17 cellular contexts compared by ENCODE assay signal in genomic region chr19:823565-824121, GRCh38. TPM values are rescaled to one million over a fixed set of nuclear protein-coding genes. Genes with fewer than 3 reads are reported as not detected.
DNase-seq lines count a peak whose midpoint lies in the region; ATAC-seq, FAIRE-seq and TF ChIP-seq lines count a peak whose summit lies in the region.
"Had no signal": no experiment of that assay in that cellular context is flagged by ENCODE, and none has a peak within 500 bp of the region (broad histone marks: within the 10 kb centered on the region; RNA-seq: fewer than 3 reads in every experiment).

No MANE protein-coding gene starts in this region.

- POLR2A ChIA-PET in HCT116 (lab: Charles Lee) = interaction anchor here (0.6 kb wide), 1 partner anchor 10 kb away, joined by 3 read pairs; no protein-coding TSS in a partner anchor

- RAD21 ChIA-PET in HCT116 (lab: Charles Lee; ENCODE audit: low non-redundant PET in 1 of 2, low total read pairs in 2 of 2, uncharacterized antibody in 2 of 2, unreplicated experiment in 2 of 2) = no interaction called here

- H3K4me1 ChIP-seq in HCT116 (ENCODE audit: control insufficient read depth in 1 of 2, insufficient read depth in 2 of 2, low read length in 2 of 2) (peaks cover 7 to 9% of the 10 kb centered on the region in 2 experiments; a peak in 3 of 4 replicates), left lung (peaks cover 3 to 69% of the 10 kb centered on the region in 2 donors), GM23248 (ENCODE audit: insufficient read depth) (no peaks in the 10 kb centered on the region)

- peak overlapping the region; percentile 13; the same call in 1 of the 2 replicates for H3K27ac ChIP-seq in HCT116 (ENCODE audit: low read depth, low read length)
- no peak overlapping the region for H3K27ac ChIP-seq in left lung
- H3K27ac ChIP-seq in GM23248 = no peak overlapping the region
- H3K27ac ChIP-seq: heart left ventricle, ovary had no signal

- CTCF ChIA-PET in HCT116 (lab: Charles Lee) = no interaction called here

- no peak for TF ChIP-seq RAD21 in HCT116 (IDR thresholded peaks at IDR 0.05; ENCODE audit: low read depth)

- no peaks in the 10 kb centered on the region for H3K27me3 ChIP-seq in HCT116 (ENCODE audit: insufficient read depth, low read length)
- H3K27me3 ChIP-seq in left lung = peaks cover 18 to 45% of the 10 kb centered on the region in 2 donors
- H3K27me3 ChIP-seq in GM23248 (replicated peaks; ENCODE audit: insufficient read depth) = peaks cover 4% of the 10 kb centered on the region; the same call in 1 of the 2 replicates
- H3K27me3 ChIP-seq: ovary had no signal

- H4K20me1 ChIP-seq in HCT116 (ENCODE audit: insufficient read depth) (no peaks in the 10 kb centered on the region), GM23248 (ENCODE audit: insufficient read depth) (no peaks in the 10 kb centered on the region)

- in situ Hi-C loops in GM23248 (cut with MboI) = no loop called here

- H3F3A ChIP-seq in GM23248 (ENCODE audit: insufficient read depth) = no peaks in the 10 kb centered on the region

- TF ChIP-seq CTCF in HCT116 (IDR thresholded peaks at IDR 0.05 in 2 of 3, conservative IDR thresholded peaks at IDR 0.05 in 1 of 3; ENCODE audit: borderline replicate concordance in 1 of 3, insufficient read depth in 1 of 3, low read depth in 2 of 3, low read length in 2 of 3) = no peak
- TF ChIP-seq CTCF in left lung (IDR thresholded peaks at IDR 0.05) = no peak

- ATAC-seq in HCT116 (peak; percentile 35; the same call in 1 of the 2 replicates), left lung (peak; percentile 39)
- ATAC-seq: heart left ventricle, left ventricle myocardium superior had no signal

- no peaks in the 10 kb centered on the region for H3K9me2 ChIP-seq in HCT116 (ENCODE audit: insufficient read depth)
- no peaks in the 10 kb centered on the region for H3K9me2 ChIP-seq in GM23248 (ENCODE audit: insufficient read depth)

- WGBS in GM23248 (ENCODE audit: low coverage in 1 of 2, low lambda C conversion rate in 2 of 2, missing lambda C conversion rate in 2 of 2), 2 experiments = 71 to 74% methylated on average over 12 of the region's 12 CpGs

- H3K4me3 ChIP-seq in HCT116 (replicated peaks in 1 of 2; ENCODE audit: low read depth in 1 of 2, low read length in 2 of 2) (no peak overlapping the region), left lung (no peak overlapping the region), GM23248 (no peak overlapping the region)
- H3K4me3 ChIP-seq: heart left ventricle, ovary had no signal

- DNase-seq in 8988T (peak; percentile 51), HCT116 (ENCODE audit: low read depth, low spot score) (no peak), RCC 7860 (ENCODE audit: low spot score) (peak; percentile 24), left lung (no peak), NCI-H2227 (lab: John Stamatoyannopoulos, UW; ENCODE audit: unreplicated experiment) (no peak), GM23248 (no peak), ureter (ENCODE audit: low spot score) (no peak)
- DNase-seq in activated effector memory CD4-positive, alpha-beta T cell treated with anti-CD3 and anti-CD28 coated beads, Interleukin-2, amount 50 U/mL, for 16 hours = no peak
- DNase-seq: activated naive CD8-positive, alpha-beta T cell treated with anti-CD3 and anti-CD28 coated beads for 36 hours; heart left ventricle; left ventricle myocardium superior; NCI-H1092; NCI-H510A; ovary; stimulated activated CD4-positive, alpha-beta T cell treated with anti-CD3 and anti-CD28 coated beads, Interleukin-15, amount 100 ng/mL, for 24 hours; trophoblast cell had no signal

- H3K79me2 ChIP-seq in HCT116 (ENCODE audit: insufficient read depth, low read length) (no peaks in the 10 kb centered on the region), GM23248 (ENCODE audit: insufficient read depth) (no peaks in the 10 kb centered on the region)

- H3K9me3 ChIP-seq in HCT116 (ENCODE audit: control insufficient read depth in 1 of 2, insufficient read depth in 1 of 2, low read depth in 1 of 2, low read length in 2 of 2) = no peaks in the 10 kb centered on the region
- no peaks in the 10 kb centered on the region for H3K9me3 ChIP-seq in left lung
- H3K9me3 ChIP-seq in GM23248 (ENCODE audit: low read depth) = no peaks in the 10 kb centered on the region
- H3K9me3 ChIP-seq: heart left ventricle, ovary had no signal

- intact Hi-C loops in HCT116 (cut with micrococcal nuclease) = no loop called here
- intact Hi-C loops in left lung (cut with DNase I) = no loop called here

- H3K9ac ChIP-seq in HCT116 (ENCODE audit: low read length) (no peak overlapping the region), GM23248 (no peak overlapping the region)

- H3K4me2 ChIP-seq in HCT116 (ENCODE audit: low read length) (no peak overlapping the region), GM23248 (ENCODE audit: unreplicated experiment) (no peak overlapping the region)

- no peak overlapping the region for H2AFZ ChIP-seq in HCT116 (ENCODE audit: low read depth, low read length, poor library complexity, severe bottlenecking)
- H2AFZ ChIP-seq in GM23248 = no peak overlapping the region

- H3K36me3 ChIP-seq in HCT116 (ENCODE audit: control insufficient read depth in 1 of 2, insufficient read depth in 2 of 2, low read length in 2 of 2) (no peaks in the 10 kb centered on the region), left lung (no peaks in the 10 kb centered on the region), GM23248 (ENCODE audit: low read depth) (no peaks in the 10 kb centered on the region)
- H3K36me3 ChIP-seq: heart left ventricle, ovary had no signal

- TF ChIP-seq POLR2A in HCT116 (IDR thresholded peaks at IDR 0.05; ENCODE audit: borderline replicate concordance, extremely low read depth, insufficient read depth, insufficient read length) = no peak

- no TSS peak for BruUV-seq in HCT116 (replicated peaks; lab: Mats Ljungman, UMichigan)

- FAIRE-seq in RCC 7860 (lab: Jason Lieb, UNC) = no peak

TF ChIP-seq in HCT116, 20 proteins besides CTCF, POLR2A, EP300 and RAD21 (continues in another document):
- TF ChIP-seq MAX (IDR thresholded peaks at IDR 0.05) (no peak), EGR1 (IDR thresholded peaks at IDR 0.05; ENCODE audit: low read depth) (no peak), ATF3 (IDR thresholded peaks at IDR 0.05) (no peak), CBX3 (IDR thresholded peaks at IDR 0.05; ENCODE audit: low read depth) (no peak), SIN3A (IDR thresholded peaks at IDR 0.05; ENCODE audit: low read depth) (no peak), ZNF274 (IDR thresholded peaks at IDR 0.05; ENCODE audit: low read depth, low read length) (no peak), TCF7L2 (IDR thresholded peaks at IDR 0.05; ENCODE audit: borderline replicate concordance, extremely low read depth, insufficient read depth, insufficient read length) (no peak), CEBPB (IDR thresholded peaks at IDR 0.05; ENCODE audit: low read depth) (no peak), SP1 (IDR thresholded peaks at IDR 0.05; ENCODE audit: low read depth) (no peak), JUND (IDR thresholded peaks at IDR 0.05) (no peak), EZH2phosphoT487 (IDR thresholded peaks at IDR 0.05; ENCODE audit: borderline replicate concordance) (no peak), YY1 (IDR thresholded peaks at IDR 0.05; ENCODE audit: extremely low read depth, insufficient replicate concordance, low read depth, low read length) (no peak), ZFX (IDR thresholded peaks at IDR 0.05) (no peak), SRF (IDR thresholded peaks at IDR 0.05; ENCODE audit: low read depth) (no peak), FOSL1 (IDR thresholded peaks at IDR 0.05; ENCODE audit: low read depth) (no peak)

RNA-seq across cellular contexts. Expression of gene PLPPR3, which starts 1.9 kb away (rescaled TPM):
- total RNA-seq in HCT116 (2021; ENCODE audit: unreplicated experiment) (0.27 TPM), left lung (1 to 10 TPM; 1.6 to 1.9 TPM), ureter (not detected)
- polyA plus RNA-seq in HCT116 (2012) = 0.05 and 0.10 TPM in 2 replicates
- 0.32 TPM in 1 of 2 replicates, not detected in the other for total RNA-seq in GM23248 (2014; rRNA removed; shearing (Covaris generic))
- not detected in 2 replicates for polyA plus RNA-seq in GM23248 (2016; fragmentation: Nextera tagmentation; extraction: Ambion mirVana)
- total RNA-seq: activated naive CD8-positive, alpha-beta T cell treated with anti-CD3 and anti-CD28 coated beads for 36 hours; left ventricle myocardium superior had no signal
- polyA plus RNA-seq: heart left ventricle had no signal

RNA-seq across cellular contexts. Expression of gene AZU1, which starts 4.0 kb away (rescaled TPM):
- total RNA-seq in HCT116 (2021; ENCODE audit: unreplicated experiment) (not detected), left lung (1 to 10 TPM; 1.3 TPM), ureter (not detected)
- polyA plus RNA-seq in HCT116 (2012) = 0.05 and 0.10 TPM in 2 replicates
- not detected in 2 replicates for total RNA-seq in GM23248 (2014; rRNA removed; shearing (Covaris generic))
- polyA plus RNA-seq in GM23248 (2016; fragmentation: Nextera tagmentation; extraction: Ambion mirVana) = not detected in 2 replicates
- total RNA-seq: activated naive CD8-positive, alpha-beta T cell treated with anti-CD3 and anti-CD28 coated beads for 36 hours; epithelial cell of proximal tubule; left ventricle myocardium superior had no signal

RNA-seq across cellular contexts. Expression of gene PRTN3, which starts 17.2 kb away (rescaled TPM):
- total RNA-seq in HCT116 (2021; ENCODE audit: unreplicated experiment) = 2.7 TPM
- polyA plus RNA-seq in HCT116 (2012) = 4.0 and 4.5 TPM in 2 replicates
- under 1 TPM; 0.55 to 0.58 TPM for total RNA-seq in left lung
- total RNA-seq in GM23248 (2014; rRNA removed; shearing (Covaris generic)) = not detected in 2 replicates
- not detected in 2 replicates for polyA plus RNA-seq in GM23248 (2016; fragmentation: Nextera tagmentation; extraction: Ambion mirVana)
- not detected for total RNA-seq in ureter
- total RNA-seq: activated naive CD8-positive, alpha-beta T cell treated with anti-CD3 and anti-CD28 coated beads for 36 hours; epithelial cell of proximal tubule; left ventricle myocardium superior had no signal
- polyA plus RNA-seq: ovary had no signal

RNA-seq across cellular contexts. Expression of gene PTBP1, which starts 26.4 kb away (rescaled TPM):
- total RNA-seq in HCT116 (2021; ENCODE audit: unreplicated experiment) (676 TPM), left lung (100 to 1,000 TPM; 236 to 354 TPM), ureter (374 TPM)
- 538 and 711 TPM in 2 replicates for polyA plus RNA-seq in HCT116 (2012)
- 175 and 194 TPM in 2 replicates for total RNA-seq in GM23248 (2014; rRNA removed; shearing (Covaris generic))
- 157 and 160 TPM in 2 replicates for polyA plus RNA-seq in GM23248 (2016; fragmentation: Nextera tagmentation; extraction: Ambion mirVana)

RNA-seq across cellular contexts. Expression of gene ELANE, which starts 28.5 kb away (rescaled TPM):
- total RNA-seq in HCT116 (2021; ENCODE audit: unreplicated experiment) = not detected
- polyA plus RNA-seq in HCT116 (2012) = not detected in 2 replicates
- total RNA-seq in left lung = 1 to 10 TPM in 1 of 2 donors, under 1 TPM in 1; 0.89 to 1.3 TPM
- total RNA-seq in GM23248 (2014; rRNA removed; shearing (Covaris generic)) = 1.4 TPM in 1 of 2 replicates, not detected in the other
- polyA plus RNA-seq in GM23248 (2016; fragmentation: Nextera tagmentation; extraction: Ambion mirVana) = 0.20 and 0.34 TPM in 2 replicates
- 0.81 TPM for total RNA-seq in ureter
- total RNA-seq: activated naive CD8-positive, alpha-beta T cell treated with anti-CD3 and anti-CD28 coated beads for 36 hours; epithelial cell of proximal tubule had no signal

Comparison
In these comparisons a context has a peak if more than half of its experiments do, and no peak if none do; other contexts are left out.
1. DNase-seq: peak in 8988T (single experiment) and RCC 7860 (single experiment); none in HCT116 (single experiment), left lung (0 of 2), activated effector memory CD4-positive, alpha-beta T cell treated with anti-CD3 and anti-CD28 coated beads, Interleukin-2, amount 50 U/mL, for 16 hours (single experiment), NCI-H2227 (single experiment), GM23248 (single experiment) and ureter (single experiment).